In genomic region chr15:52104532-52105004, GRCh38 we compare ENCODE assay signal across 16 cellular contexts. TPM values are rescaled to one million over a fixed set of nuclear protein-coding genes. Genes with fewer than 3 reads are reported as not detected.
DNase-seq lines count a peak whose midpoint lies in the region; ATAC-seq and TF ChIP-seq lines count a peak whose summit lies in the region.
"Had no signal": no experiment of that assay in that cellular context is flagged by ENCODE, and none has a peak within 500 bp of the region (broad histone marks: within the 10 kb centered on the region; RNA-seq: fewer than 3 reads in every experiment).

No MANE protein-coding gene starts in this region.

- H3K4me3 ChIP-seq in left ventricle myocardium inferior (no peak overlapping the region), hepatocyte (no peak overlapping the region)
- H3K4me3 ChIP-seq: breast epithelium, SJSA1 had no signal

- TF ChIP-seq CTCF in left ventricle myocardium inferior (IDR thresholded peaks at IDR 0.05; ENCODE audit: borderline replicate concordance) (no peak), hepatocyte (IDR thresholded peaks at IDR 0.05; ENCODE audit: poor library complexity) (no peak)

- H3K27me3 Mint-ChIP-seq in activated CD8-positive, alpha-beta memory T cell treated with anti-CD3 and anti-CD28 coated beads, Interleukin-2, amount 10 ng/mL, durations not matched to agents 7 days and 5 days = peaks cover 11% of the 10 kb centered on the region

- H3K4me3 Mint-ChIP-seq in activated CD8-positive, alpha-beta memory T cell treated with anti-CD3 and anti-CD28 coated beads, Interleukin-2, amount 10 ng/mL, durations not matched to agents 7 days and 5 days = no peak overlapping the region

- H3K27me3 ChIP-seq in left ventricle myocardium inferior (ENCODE audit: low read depth) = peaks cover 8% of the 10 kb centered on the region
- H3K27me3 ChIP-seq in hepatocyte = no peaks in the 10 kb centered on the region
- H3K27me3 ChIP-seq: breast epithelium, SJSA1 had no signal

- H3K79me2 ChIP-seq in hepatocyte = no peaks in the 10 kb centered on the region

- H3K27ac Mint-ChIP-seq in activated CD8-positive, alpha-beta memory T cell treated with anti-CD3 and anti-CD28 coated beads, Interleukin-2, amount 10 ng/mL, durations not matched to agents 7 days and 5 days = no peak overlapping the region

- peaks cover 16% of the 10 kb centered on the region for H3K4me1 Mint-ChIP-seq in activated CD8-positive, alpha-beta memory T cell treated with anti-CD3 and anti-CD28 coated beads, Interleukin-2, amount 10 ng/mL, durations not matched to agents 7 days and 5 days

- H3K36me3 Mint-ChIP-seq in activated CD8-positive, alpha-beta memory T cell treated with anti-CD3 and anti-CD28 coated beads, Interleukin-2, amount 10 ng/mL, durations not matched to agents 7 days and 5 days = no peaks in the 10 kb centered on the region

- no peak overlapping the region for H3K27ac ChIP-seq in left ventricle myocardium inferior (replicated peaks)
- H3K27ac ChIP-seq in hepatocyte = no peak overlapping the region
- H3K27ac ChIP-seq: 22Rv1, SJSA1 had no signal

- H3K9me2 ChIP-seq in hepatocyte (replicated peaks; ENCODE audit: insufficient read depth) = no peaks in the 10 kb centered on the region

- peak; percentile 60 for ATAC-seq in activated CD8-positive, alpha-beta memory T cell treated with anti-CD3 and anti-CD28 coated beads, Interleukin-2, amount 10 ng/mL, durations not matched to agents 7 days and 5 days
- ATAC-seq in GM21447 (IDR thresholded peaks at IDR 0.05; ENCODE audit: unreplicated experiment) (peak; percentile 32), HG03354 (IDR thresholded peaks at IDR 0.05; ENCODE audit: poor library complexity, severe bottlenecking, unreplicated experiment) (peak; percentile 35)

- no peak overlapping the region for H2AFZ ChIP-seq in hepatocyte

- no peaks in the 10 kb centered on the region for H4K20me1 ChIP-seq in hepatocyte (ENCODE audit: insufficient read depth, poor library complexity, severe bottlenecking)

- H3K9me3 ChIP-seq in left ventricle myocardium inferior (replicated peaks) = no peaks in the 10 kb centered on the region
- no peaks in the 10 kb centered on the region for H3K9me3 ChIP-seq in hepatocyte (ENCODE audit: low read depth)
- H3K9me3 ChIP-seq: breast epithelium, SJSA1 had no signal

- peak; percentile 45 for DNase-seq in activated CD8-positive, alpha-beta memory T cell treated with anti-CD3 and anti-CD28 coated beads, Interleukin-2, amount 10 ng/mL, durations not matched to agents 7 days and 5 days
- DNase-seq in activated CD8-positive, alpha-beta memory T cell treated with anti-CD3 and anti-CD28 coated beads, Interleukin-2, amount 50 U/mL, for 48 hours = no peak
- no peak for DNase-seq in left ventricle myocardium inferior
- DNase-seq in stimulated activated naive CD4-positive, alpha-beta T cell treated with Interleukin-2 at 50 U/mL for 16 hours (lab: John Stamatoyannopoulos, UW) = no peak
- no peak for DNase-seq in inferior parietal cortex (ENCODE audit: extremely low spot score)
- DNase-seq in hepatocyte (ENCODE audit: low spot score) = no peak
- DNase-seq: activated naive CD4-positive, alpha-beta T cell treated with Interleukin-2 at 50 U/mL for 16 hours; GF-D8 had no signal

- no peak overlapping the region for H3K4me2 ChIP-seq in hepatocyte

- WGBS in hepatocyte (ENCODE audit: low lambda C conversion rate, missing lambda C conversion rate) = 92% methylated on average over 5 of the region's 5 CpGs

- no peaks in the 10 kb centered on the region for H3K9me3 Mint-ChIP-seq in activated CD8-positive, alpha-beta memory T cell treated with anti-CD3 and anti-CD28 coated beads, Interleukin-2, amount 10 ng/mL, durations not matched to agents 7 days and 5 days (ENCODE audit: low read depth)

- CTCF ChIA-PET in activated CD8-positive, alpha-beta memory T cell treated with anti-CD3 and anti-CD28 coated beads, Interleukin-2, amount 10 ng/mL, durations not matched to agents 7 days and 5 days (lab: Charles Lee) = interaction anchor here (1.1 kb wide), 1 partner anchor 187 kb away, joined by 4 read pairs; no protein-coding TSS in a partner anchor

- intact Hi-C loops in left ventricle myocardium inferior (cut with micrococcal nuclease) = no loop called here

- H3K36me3 ChIP-seq in left ventricle myocardium inferior (no peaks in the 10 kb centered on the region), hepatocyte (replicated peaks; ENCODE audit: insufficient read depth, low read depth) (no peaks in the 10 kb centered on the region)
- H3K36me3 ChIP-seq: breast epithelium, SJSA1 had no signal

- H3K4me1 ChIP-seq in left ventricle myocardium inferior = no peaks in the 10 kb centered on the region
- no peaks in the 10 kb centered on the region for H3K4me1 ChIP-seq in hepatocyte (ENCODE audit: insufficient read depth)
- H3K4me1 ChIP-seq: breast epithelium had no signal

RNA-seq across cellular contexts. Expression of gene BCL2L10, which starts 8.0 kb away (rescaled TPM):
- not detected for total RNA-seq in activated CD8-positive, alpha-beta memory T cell treated with anti-CD3 and anti-CD28 coated beads, Interleukin-2, amount 10 ng/mL, durations not matched to agents 7 days and 5 days
- total RNA-seq in left ventricle myocardium inferior (not detected), hepatocyte (0.24 and 0.60 TPM in 2 replicates)
- 0.24 and 0.80 TPM in 2 replicates for polyA plus RNA-seq in hepatocyte
- total RNA-seq: MCF 10A, SJSA1, skeletal muscle tissue, subcutaneous adipose tissue had no signal
